Comparison of ENCODE assay signal across 18 cellular contexts in genomic region chr3:13865106-13865505, GRCh38. TPM values are rescaled to one million over a fixed set of nuclear protein-coding genes. Genes with fewer than 3 reads are reported as not detected.
A peak's percentile ranks its signal among the peaks of the same experiment; 100 is the strongest.
DNase-seq lines count a peak whose midpoint lies in the region; ATAC-seq and TF ChIP-seq lines count a peak whose summit lies in the region.
"Had no signal": no experiment of that assay in that cellular context is flagged by ENCODE, and none has a peak within 500 bp of the region (broad histone marks: within the 10 kb centered on the region; RNA-seq: fewer than 3 reads in every experiment).

No MANE protein-coding gene starts in this region.

- H3K4me3 ChIP-seq in CD8-positive, alpha-beta T cell (ENCODE audit: low read depth, low read length): no peak overlapping the region

- no peak for DNase-seq in activated CD8-positive, alpha-beta T cell treated with anti-CD3 and anti-CD28 coated beads, Interleukin-2, amount 10 ng/mL, durations not matched to agents 7 days and 5 days
- no peak for DNase-seq in activated CD8-positive, alpha-beta T cell treated with anti-CD3 and anti-CD28 coated beads for 36 hours
- DNase-seq in CD8-positive, alpha-beta T cell: no peak
- no peak for DNase-seq in activated T-helper 1 cell treated with anti-CD3 and anti-CD28 coated beads, Interleukin-12 subunit alpha, Interleukin-12 subunit beta, Interleukin-2, Interleukin-4 antibody, amounts not matched to agents 30 ng/mL and 10 ng/mL and 1 ng/mL, durations not matched to agents 14 hours and 24 hours and 36 hours (ENCODE audit: low spot score)
- DNase-seq in posterior vena cava (ENCODE audit: low spot score) (peak; percentile 32), left cardiac atrium (no peak)
- DNase-seq: Calu3, DMS53, NCI-H1048, NCI-H1436 treated with DMSO at 0.1 percent for 48 hours, NCI-H2029 treated with DMSO at 0.1 percent for 48 hours, NCI-H2171 treated with DMSO at 0.1 percent for 48 hours, NCI-H446 treated with DMSO at 0.1 percent for 48 hours, NCI-H748 treated with DMSO at 0.1 percent for 48 hours, OCI-M1 had no signal

- no peaks in the 10 kb centered on the region for H3K27me3 ChIP-seq in CD8-positive, alpha-beta T cell (ENCODE audit: insufficient read depth, low read length)

- H3K36me3 ChIP-seq in CD8-positive, alpha-beta T cell (ENCODE audit: insufficient read depth, low read length): no peaks in the 10 kb centered on the region

- H3K4me1 ChIP-seq in CD8-positive, alpha-beta T cell (ENCODE audit: insufficient read depth, low read length): peaks cover 46% of the 10 kb centered on the region

- no peak overlapping the region for H3K27ac ChIP-seq in CD8-positive, alpha-beta T cell (ENCODE audit: low read depth, low read length)
- H3K27ac ChIP-seq: C4-2B had no signal

- H3K4me1 Mint-ChIP-seq in activated CD8-positive, alpha-beta T cell treated with anti-CD3 and anti-CD28 coated beads, Interleukin-2, amount 10 ng/mL, durations not matched to agents 7 days and 5 days (ENCODE audit: low read depth): peaks cover 34% of the 10 kb centered on the region
- peaks cover 35% of the 10 kb centered on the region for H3K4me1 Mint-ChIP-seq in activated CD8-positive, alpha-beta T cell treated with anti-CD3 and anti-CD28 coated beads for 36 hours (ENCODE audit: low read depth)
- peaks cover 60% of the 10 kb centered on the region for H3K4me1 Mint-ChIP-seq in CD8-positive, alpha-beta T cell (ENCODE audit: low read depth)
- peaks cover 36% of the 10 kb centered on the region for H3K4me1 Mint-ChIP-seq in activated T-helper 1 cell treated with anti-CD3 and anti-CD28 coated beads, Interleukin-12 subunit alpha, Interleukin-12 subunit beta, Interleukin-2, Interleukin-4 antibody, amounts not matched to agents 30 ng/mL and 10 ng/mL and 1 ng/mL, durations not matched to agents 14 hours and 24 hours and 36 hours (ENCODE audit: low read depth)

- no peaks in the 10 kb centered on the region for H3K9me3 ChIP-seq in CD8-positive, alpha-beta T cell (ENCODE audit: low read length)

- H3K27ac Mint-ChIP-seq in activated CD8-positive, alpha-beta T cell treated with anti-CD3 and anti-CD28 coated beads, Interleukin-2, amount 10 ng/mL, durations not matched to agents 7 days and 5 days: peak overlapping the region; percentile 92
- H3K27ac Mint-ChIP-seq in activated CD8-positive, alpha-beta T cell treated with anti-CD3 and anti-CD28 coated beads for 36 hours: no peak overlapping the region
- peak overlapping the region; percentile 93 for H3K27ac Mint-ChIP-seq in CD8-positive, alpha-beta T cell
- peak overlapping the region; percentile 41 for H3K27ac Mint-ChIP-seq in activated T-helper 1 cell treated with anti-CD3 and anti-CD28 coated beads, Interleukin-12 subunit alpha, Interleukin-12 subunit beta, Interleukin-2, Interleukin-4 antibody, amounts not matched to agents 30 ng/mL and 10 ng/mL and 1 ng/mL, durations not matched to agents 14 hours and 24 hours and 36 hours

- POLR2A ChIA-PET in activated CD8-positive, alpha-beta T cell treated with anti-CD3 and anti-CD28 coated beads, Interleukin-2, amount 10 ng/mL, durations not matched to agents 7 days and 5 days (lab: Charles Lee): interaction anchor here (0.6 kb wide), 1 partner anchor 288 kb away, joined by 3 read pairs; no protein-coding TSS in a partner anchor
- POLR2A ChIA-PET in activated CD8-positive, alpha-beta T cell treated with anti-CD3 and anti-CD28 coated beads for 36 hours (lab: Charles Lee): no interaction called here
- POLR2A ChIA-PET in CD8-positive, alpha-beta T cell (lab: Charles Lee): interaction anchor here (1.2 to 2.9 kb wide), 3 partner anchors 15 to 386 kb away, joined by 3 to 12 read pairs (median 4); partner anchors contain the start of genes HDAC11 and WNT7A

- no peak for ATAC-seq in activated CD8-positive, alpha-beta T cell treated with anti-CD3 and anti-CD28 coated beads, Interleukin-2, amount 10 ng/mL, durations not matched to agents 7 days and 5 days
- no peak for ATAC-seq in activated CD8-positive, alpha-beta T cell treated with anti-CD3 and anti-CD28 coated beads for 36 hours
- ATAC-seq in CD8-positive, alpha-beta T cell: no peak
- ATAC-seq in GM18868 (IDR thresholded peaks at IDR 0.05; ENCODE audit: unreplicated experiment) (no peak), left cardiac atrium (no peak)

- TF ChIP-seq CTCF in activated CD8-positive, alpha-beta T cell treated with anti-CD3 and anti-CD28 coated beads for 36 hours (IDR thresholded peaks at IDR 0.05): no peak
- TF ChIP-seq CTCF in CD8-positive, alpha-beta T cell (IDR thresholded peaks at IDR 0.05): no peak

- no peaks in the 10 kb centered on the region for H3K9me3 Mint-ChIP-seq in activated CD8-positive, alpha-beta T cell treated with anti-CD3 and anti-CD28 coated beads, Interleukin-2, amount 10 ng/mL, durations not matched to agents 7 days and 5 days (ENCODE audit: insufficient read depth)
- no peaks in the 10 kb centered on the region for H3K9me3 Mint-ChIP-seq in activated CD8-positive, alpha-beta T cell treated with anti-CD3 and anti-CD28 coated beads for 36 hours
- H3K9me3 Mint-ChIP-seq in CD8-positive, alpha-beta T cell: no peaks in the 10 kb centered on the region
- no peaks in the 10 kb centered on the region for H3K9me3 Mint-ChIP-seq in activated T-helper 1 cell treated with anti-CD3 and anti-CD28 coated beads, Interleukin-12 subunit alpha, Interleukin-12 subunit beta, Interleukin-2, Interleukin-4 antibody, amounts not matched to agents 30 ng/mL and 10 ng/mL and 1 ng/mL, durations not matched to agents 14 hours and 24 hours and 36 hours

- intact Hi-C loops in activated CD8-positive, alpha-beta T cell treated with anti-CD3 and anti-CD28 coated beads for 36 hours (cut with micrococcal nuclease): no loop called here
- intact Hi-C loops in CD8-positive, alpha-beta T cell (cut with DNase I, micrococcal nuclease): no loop called here
- intact Hi-C loops in activated T-helper 1 cell treated with anti-CD3 and anti-CD28 coated beads, Interleukin-12 subunit alpha, Interleukin-12 subunit beta, Interleukin-2, Interleukin-4 antibody, amounts not matched to agents 30 ng/mL and 10 ng/mL and 1 ng/mL, durations not matched to agents 14 hours and 24 hours and 36 hours (cut with micrococcal nuclease): no loop called here
- intact Hi-C loops in posterior vena cava (cut with DNase I) (no loop called here), left cardiac atrium (cut with DNase I) (no loop called here)

- peaks cover 2% of the 10 kb centered on the region for H3K36me3 Mint-ChIP-seq in activated CD8-positive, alpha-beta T cell treated with anti-CD3 and anti-CD28 coated beads, Interleukin-2, amount 10 ng/mL, durations not matched to agents 7 days and 5 days (ENCODE audit: low read depth)
- no peaks in the 10 kb centered on the region for H3K36me3 Mint-ChIP-seq in activated CD8-positive, alpha-beta T cell treated with anti-CD3 and anti-CD28 coated beads for 36 hours (ENCODE audit: low read depth)
- peaks cover 2% of the 10 kb centered on the region for H3K36me3 Mint-ChIP-seq in CD8-positive, alpha-beta T cell
- H3K36me3 Mint-ChIP-seq in activated T-helper 1 cell treated with anti-CD3 and anti-CD28 coated beads, Interleukin-12 subunit alpha, Interleukin-12 subunit beta, Interleukin-2, Interleukin-4 antibody, amounts not matched to agents 30 ng/mL and 10 ng/mL and 1 ng/mL, durations not matched to agents 14 hours and 24 hours and 36 hours (ENCODE audit: low read depth): peaks cover 2% of the 10 kb centered on the region

- peaks cover 14% of the 10 kb centered on the region for H3K27me3 Mint-ChIP-seq in activated CD8-positive, alpha-beta T cell treated with anti-CD3 and anti-CD28 coated beads, Interleukin-2, amount 10 ng/mL, durations not matched to agents 7 days and 5 days (ENCODE audit: low read depth)
- H3K27me3 Mint-ChIP-seq in activated CD8-positive, alpha-beta T cell treated with anti-CD3 and anti-CD28 coated beads for 36 hours: no peaks in the 10 kb centered on the region
- H3K27me3 Mint-ChIP-seq in CD8-positive, alpha-beta T cell (ENCODE audit: low read depth): no peaks in the 10 kb centered on the region
- H3K27me3 Mint-ChIP-seq in activated T-helper 1 cell treated with anti-CD3 and anti-CD28 coated beads, Interleukin-12 subunit alpha, Interleukin-12 subunit beta, Interleukin-2, Interleukin-4 antibody, amounts not matched to agents 30 ng/mL and 10 ng/mL and 1 ng/mL, durations not matched to agents 14 hours and 24 hours and 36 hours (ENCODE audit: insufficient read depth): peaks cover 6% of the 10 kb centered on the region

- no peak overlapping the region for H3K4me3 Mint-ChIP-seq in activated CD8-positive, alpha-beta T cell treated with anti-CD3 and anti-CD28 coated beads, Interleukin-2, amount 10 ng/mL, durations not matched to agents 7 days and 5 days
- no peak overlapping the region for H3K4me3 Mint-ChIP-seq in activated CD8-positive, alpha-beta T cell treated with anti-CD3 and anti-CD28 coated beads for 36 hours
- peak overlapping the region; percentile 43 for H3K4me3 Mint-ChIP-seq in CD8-positive, alpha-beta T cell
- H3K4me3 Mint-ChIP-seq in activated T-helper 1 cell treated with anti-CD3 and anti-CD28 coated beads, Interleukin-12 subunit alpha, Interleukin-12 subunit beta, Interleukin-2, Interleukin-4 antibody, amounts not matched to agents 30 ng/mL and 10 ng/mL and 1 ng/mL, durations not matched to agents 14 hours and 24 hours and 36 hours: peak overlapping the region; percentile 13

- CTCF ChIA-PET in activated CD8-positive, alpha-beta T cell treated with anti-CD3 and anti-CD28 coated beads, Interleukin-2, amount 10 ng/mL, durations not matched to agents 7 days and 5 days (lab: Charles Lee): interaction anchor here (0.9 to 1.8 kb wide), 2 partner anchors 15 to 26 kb away, joined by 3 to 6 read pairs; partner anchors contain the start of gene WNT7A
- CTCF ChIA-PET in activated CD8-positive, alpha-beta T cell treated with anti-CD3 and anti-CD28 coated beads for 36 hours (lab: Charles Lee): interaction anchor here (1.1 to 2.8 kb wide), 6 partner anchors 15 to 217 kb away, joined by 4 to 13 read pairs (median 6); partner anchors contain the start of gene WNT7A
- CTCF ChIA-PET in CD8-positive, alpha-beta T cell (lab: Charles Lee): interaction anchor here (1.1 to 3.9 kb wide), 3 partner anchors 12 to 208 kb away, joined by 4 to 26 read pairs (median 6); partner anchors contain the start of gene WNT7A

RNA-seq across cellular contexts. Expression of gene WNT7A, which starts 14.8 kb away (rescaled TPM):
- not detected for total RNA-seq in activated CD8-positive, alpha-beta T cell treated with anti-CD3 and anti-CD28 coated beads, Interleukin-2, amount 10 ng/mL, durations not matched to agents 7 days and 5 days
- under 1 TPM in 1 of 2 experiments, not detected in 1; 0.09 TPM for total RNA-seq in activated CD8-positive, alpha-beta T cell treated with anti-CD3 and anti-CD28 coated beads for 36 hours
- 1 to 10 TPM; 5.1 to 5.4 TPM for total RNA-seq in CD8-positive, alpha-beta T cell
- total RNA-seq in activated T-helper 1 cell treated with anti-CD3 and anti-CD28 coated beads, Interleukin-12 subunit alpha, Interleukin-12 subunit beta, Interleukin-2, Interleukin-4 antibody, amounts not matched to agents 30 ng/mL and 10 ng/mL and 1 ng/mL, durations not matched to agents 14 hours and 24 hours and 36 hours: not detected in 2 replicates
- total RNA-seq in posterior vena cava: not detected
- total RNA-seq in left cardiac atrium: not detected
- total RNA-seq: A673 had no signal

Comparison
In these comparisons a context has a peak if more than half of its experiments do, and no peak if none do; other contexts are left out.
1. H3K4me3 Mint-ChIP-seq: peak in CD8-positive, alpha-beta T cell (single experiment) and activated T-helper 1 cell treated with anti-CD3 and anti-CD28 coated beads, Interleukin-12 subunit alpha, Interleukin-12 subunit beta, Interleukin-2, Interleukin-4 antibody, amounts not matched to agents 30 ng/mL and 10 ng/mL and 1 ng/mL, durations not matched to agents 14 hours and 24 hours and 36 hours (single experiment); none in activated CD8-positive, alpha-beta T cell treated with anti-CD3 and anti-CD28 coated beads, Interleukin-2, amount 10 ng/mL, durations not matched to agents 7 days and 5 days (single experiment) and activated CD8-positive, alpha-beta T cell treated with anti-CD3 and anti-CD28 coated beads for 36 hours (single experiment).